ENCODE assay signal across 8 cellular contexts in genomic region chr12:51923506-51924365, GRCh38. TPM values are rescaled to one million over a fixed set of nuclear protein-coding genes. Genes with fewer than 3 reads are reported as not detected.
DNase-seq lines count a peak whose midpoint lies in the region; TF ChIP-seq lines count a peak whose summit lies in the region.

No MANE protein-coding gene starts in this region.

- no peaks in the 10 kb centered on the region for H3K27me3 ChIP-seq in BLaER1 treated with 17β-estradiol and CSF1 and Interleukin-3, amounts not matched to agents 10 nM and 100 nM
- no peaks in the 10 kb centered on the region for H3K27me3 ChIP-seq in Loucy (ENCODE audit: insufficient read depth, low read length, poor library complexity, severe bottlenecking)
- H3K27me3 ChIP-seq in tibial nerve: no peaks in the 10 kb centered on the region

- peaks cover 2% of the 10 kb centered on the region for H3K27me3 Mint-ChIP-seq in osteocyte (ENCODE audit: unreplicated experiment)

- no peaks in the 10 kb centered on the region for H4K20me1 ChIP-seq in BLaER1 treated with 17β-estradiol and CSF1 and Interleukin-3, amounts not matched to agents 10 nM and 100 nM
- no peaks in the 10 kb centered on the region for H4K20me1 ChIP-seq in Loucy (ENCODE audit: insufficient read depth, low read length, poor library complexity, severe bottlenecking)

- peaks cover 7% of the 10 kb centered on the region for H3K4me1 Mint-ChIP-seq in osteocyte (ENCODE audit: unreplicated experiment)

- peak overlapping the region in 3 of 10 experiments; percentile 10 to 45 (median 15); a peak in 1 of 20 replicates for H3K4me3 ChIP-seq in BLaER1 treated with 17β-estradiol and CSF1 and Interleukin-3, amounts not matched to agents 10 nM and 100 nM
- no peak overlapping the region for H3K4me3 ChIP-seq in Loucy (ENCODE audit: low read length, poor library complexity, severe bottlenecking)
- H3K4me3 ChIP-seq in fibroblast of pulmonary artery (replicated peaks; ENCODE audit: low read depth, low read length): no peak overlapping the region
- peak overlapping the region in 2 of 4 donors; percentile 8 to 12 for H3K4me3 ChIP-seq in tibial nerve

- no peak overlapping the region for H3K27ac Mint-ChIP-seq in osteocyte (ENCODE audit: unreplicated experiment)

- no peaks in the 10 kb centered on the region for H3K36me3 Mint-ChIP-seq in osteocyte (ENCODE audit: unreplicated experiment)

- peak overlapping the region; percentile 63 to 98 (median 91) for H3K4me2 ChIP-seq in BLaER1 treated with 17β-estradiol and CSF1 and Interleukin-3, amounts not matched to agents 10 nM and 100 nM
- no peak overlapping the region for H3K4me2 ChIP-seq in Loucy (ENCODE audit: low read depth, low read length, poor library complexity, severe bottlenecking)

- H3K9me2 ChIP-seq in Loucy (replicated peaks; ENCODE audit: low read depth, low read length): no peaks in the 10 kb centered on the region

- DNase-seq in activated T-cell treated with anti-CD3 and anti-CD28 coated beads for 4 hours (peak; percentile 44), fibroblast of pulmonary artery (ENCODE audit: low read depth) (peak; percentile 48), osteocyte (ENCODE audit: extremely low spot score, unreplicated experiment) (no peak), tibial nerve (ENCODE audit: low spot score in 2 of 2) (peak; percentile 39 to 60), foreskin melanocyte (no peak), NCI-H1436 treated with DMSO at 0.1 percent for 48 hours (lab: John Stamatoyannopoulos, UW) (no peak)

- H3K79me2 ChIP-seq in Loucy (ENCODE audit: insufficient read depth, low read length): no peaks in the 10 kb centered on the region

- no peak overlapping the region for H2AFZ ChIP-seq in Loucy (ENCODE audit: low read length)

- no peak overlapping the region for H3K4me3 Mint-ChIP-seq in osteocyte (ENCODE audit: unreplicated experiment)

- TF ChIP-seq EP300 in tibial nerve (IDR thresholded peaks at IDR 0.05): peak in 1 of 2 donors; percentile 33

- no peak for TF ChIP-seq POLR2A in tibial nerve (IDR thresholded peaks at IDR 0.05)

- peaks cover 37 to 63% (median 53%) of the 10 kb centered on the region in 10 experiments for H3K4me1 ChIP-seq in BLaER1 treated with 17β-estradiol and CSF1 and Interleukin-3, amounts not matched to agents 10 nM and 100 nM
- H3K4me1 ChIP-seq in Loucy (ENCODE audit: insufficient read depth, low read length, poor library complexity, severe bottlenecking): peaks cover 20% of the 10 kb centered on the region
- H3K4me1 ChIP-seq in tibial nerve: peaks cover 0 to 40% (median 16%) of the 10 kb centered on the region in 4 donors

- peak overlapping the region; percentile 56 to 93 (median 82); a peak in 20 of 22 replicates for H3K27ac ChIP-seq in BLaER1 treated with 17β-estradiol and CSF1 and Interleukin-3, amounts not matched to agents 10 nM and 100 nM
- H3K27ac ChIP-seq in tibial nerve: peak overlapping the region in 3 of 4 donors; percentile 70 to 83 (median 71)

- no peaks in the 10 kb centered on the region for H3K9me3 ChIP-seq in BLaER1 treated with 17β-estradiol and CSF1 and Interleukin-3, amounts not matched to agents 10 nM and 100 nM (replicated peaks in 1 of 11)
- H3K9me3 ChIP-seq in Loucy (ENCODE audit: insufficient read depth, low read depth, low read length): no peaks in the 10 kb centered on the region
- no peaks in the 10 kb centered on the region for H3K9me3 ChIP-seq in tibial nerve

- no peaks in the 10 kb centered on the region for H3K9me3 Mint-ChIP-seq in osteocyte (ENCODE audit: unreplicated experiment)

- 37 to 40% methylated on average over 24 to 25 of the region's 31 CpGs for WGBS in tibial nerve, 2 donors

- peak; percentile 79 for TF ChIP-seq CTCF in Loucy (conservative IDR thresholded peaks at IDR 0.05; ENCODE audit: low read length)
- TF ChIP-seq CTCF in fibroblast of pulmonary artery (IDR thresholded peaks at IDR 0.05; ENCODE audit: low read length, missing control alignments): peak; percentile 77
- peak; percentile 77 for TF ChIP-seq CTCF in osteocyte (IDR thresholded peaks at IDR 0.05)
- peak; percentile 79 to 87 (median 81) for TF ChIP-seq CTCF in tibial nerve (IDR thresholded peaks at IDR 0.05)

- H3K9ac ChIP-seq in BLaER1 treated with 17β-estradiol and CSF1 and Interleukin-3, amounts not matched to agents 10 nM and 100 nM: peak overlapping the region in 9 of 11 experiments; percentile 15 to 78 (median 62); a peak in 13 of 22 replicates
- no peak overlapping the region for H3K9ac ChIP-seq in Loucy (ENCODE audit: low read depth, low read length, poor library complexity, severe bottlenecking)

- no peaks in the 10 kb centered on the region for H3F3A ChIP-seq in Loucy (ENCODE audit: low read depth)

- H3K36me3 ChIP-seq in BLaER1 treated with 17β-estradiol and CSF1 and Interleukin-3, amounts not matched to agents 10 nM and 100 nM: peaks cover 0 to 26% (median 0%) of the 10 kb centered on the region in 11 experiments; a peak in 6 of 22 replicates
- H3K36me3 ChIP-seq in Loucy (ENCODE audit: insufficient read depth, low read length): no peaks in the 10 kb centered on the region
- peaks cover 0 to 17% (median 0%) of the 10 kb centered on the region in 3 donors for H3K36me3 ChIP-seq in tibial nerve

RNA-seq across cellular contexts. Expression of gene ACVRL1, which starts 16.4 kb away (rescaled TPM):
- total RNA-seq in osteocyte (not detected in 2 replicates), tibial nerve (100 to 1,000 TPM in 1 of 4 donors, 10 to 100 TPM in 3; 68.4 to 318 (median 80.7) TPM)

RNA-seq across cellular contexts. Expression of gene ACVR1B, which starts 27.8 kb away (rescaled TPM):
- total RNA-seq in osteocyte (15.2 and 15.8 TPM in 2 replicates), tibial nerve (10 to 100 TPM; 11.6 to 19.8 (median 17.1) TPM)

RNA-seq across cellular contexts. Expression of gene ANKRD33, which starts 35.8 kb away (rescaled TPM):
- total RNA-seq in osteocyte (not detected in 2 replicates), tibial nerve (under 1 TPM in 2 of 4 donors, not detected in 2; 0.60 to 0.66 TPM)

Comparison
In these comparisons a context has a peak if more than half of its experiments do, and no peak if none do; other contexts are left out.
1. DNase-seq: peak in activated T-cell treated with anti-CD3 and anti-CD28 coated beads for 4 hours (single experiment), fibroblast of pulmonary artery (single experiment) and tibial nerve (2 of 2); none in osteocyte (single experiment), foreskin melanocyte (single experiment) and NCI-H1436 treated with DMSO at 0.1 percent for 48 hours (single experiment).
2. RNA of gene ACVRL1, which starts 16.4 kb away (total RNA-seq): 68.4 to 318 TPM in tibial nerve; not detected in osteocyte; every median in the first group is over 10 times any median in the second.
3. Peak in every context shown above with its lines, with median percentiles within 50 percentile points of each other: CTCF ChIP-seq.